1 cellular context compared by ENCODE assay signal in genomic region chr1:32636793-32637561, GRCh38.
TF ChIP-seq lines count a peak whose summit lies in the region.

No MANE protein-coding gene starts in this region.

TF ChIP-seq in HepG2, 621 proteins besides CTCF, POLR2A, EP300 and RAD21:
- TF ChIP-seq ZNF136 (CRISPR knock-in tag; IDR thresholded peaks at IDR 0.05; ENCODE audit: low read depth): no peak
- no peak for TF ChIP-seq ZNF766 (CRISPR knock-in tag; IDR thresholded peaks at IDR 0.05; ENCODE audit: borderline replicate concordance)
- no peak for TF ChIP-seq CEBPG (CRISPR knock-in tag; IDR thresholded peaks at IDR 0.05)
- TF ChIP-seq GTF2F1 (IDR thresholded peaks at IDR 0.05; ENCODE audit: low read length): no peak
- TF ChIP-seq ZBTB46 (CRISPR knock-in tag; IDR thresholded peaks at IDR 0.05; ENCODE audit: borderline replicate concordance): no peak
- no peak for TF ChIP-seq ZNF260 (CRISPR knock-in tag; IDR thresholded peaks at IDR 0.05; ENCODE audit: borderline replicate concordance, low read depth)
- no peak for TF ChIP-seq ZNF282 (IDR thresholded peaks at IDR 0.05; ENCODE audit: partially characterized antibody)
- peak; percentile 32; the same call in 1 of the 2 replicates for TF ChIP-seq NFE2L2 (IDR thresholded peaks at IDR 0.05; ENCODE audit: low read length)
